Comparison of ENCODE assay signal across 10 cellular contexts in the genomic region with DNA sequence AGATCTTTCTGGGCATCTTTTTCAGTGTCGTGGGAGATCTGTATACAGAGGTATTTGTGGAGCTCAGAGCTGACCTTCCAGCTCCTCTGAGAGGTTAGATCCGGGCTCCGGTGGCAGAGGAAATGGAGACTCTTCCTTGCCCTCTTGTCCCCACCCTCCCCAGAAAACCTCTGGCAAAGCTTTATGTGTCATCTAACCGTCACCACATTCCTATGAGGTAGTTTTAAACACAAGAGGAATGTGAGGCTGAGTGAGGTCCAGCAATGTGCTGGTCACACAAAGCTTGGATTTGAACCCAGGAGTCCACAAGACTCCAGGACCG. TPM values are rescaled to one million over a fixed set of nuclear protein-coding genes. Genes with fewer than 3 reads are reported as not detected.
DNase-seq lines count a peak whose midpoint lies in the region; ATAC-seq and TF ChIP-seq lines count a peak whose summit lies in the region.
"Had no signal": no experiment of that assay in that cellular context is flagged by ENCODE, and none has a peak within 500 bp of the region (broad histone marks: within the 10 kb centered on the region; RNA-seq: fewer than 3 reads in every experiment).

No MANE protein-coding gene starts in this region.

- H3K27me3 ChIP-seq in iPS-15b (ENCODE audit: control insufficient read depth, insufficient read depth, low read length): peaks cover 25% of the 10 kb centered on the region
- peaks cover 0 to 10% (median 0%) of the 10 kb centered on the region in 3 donors for H3K27me3 ChIP-seq in stomach

- H3K36me3 Mint-ChIP-seq in T-helper 2 cell treated with Interferon-gamma antibody and Interleukin-4, amounts not matched to agents 5 μg/mL and 100 μg/mL, for 36 hours (ENCODE audit: low read depth): no peaks in the 10 kb centered on the region
- no peaks in the 10 kb centered on the region for H3K36me3 Mint-ChIP-seq in activated T-helper 1 cell treated with anti-CD3 and anti-CD28 coated beads, Interleukin-12 subunit alpha, Interleukin-12 subunit beta, Interleukin-2, Interleukin-4 antibody, amounts not matched to agents 30 ng/mL and 10 ng/mL and 1 ng/mL, durations not matched to agents 14 hours and 24 hours and 36 hours (ENCODE audit: low read depth)

- H3K4me1 ChIP-seq in iPS-15b (ENCODE audit: control insufficient read depth, insufficient read depth, low read length): no peaks in the 10 kb centered on the region
- peaks cover 10 to 20% (median 14%) of the 10 kb centered on the region in 4 donors for H3K4me1 ChIP-seq in stomach

- 42 to 63% (median 57%) methylated on average over 4 to 5 of the region's 5 CpGs for WGBS in stomach, 5 donors

- H3K27ac ChIP-seq in stomach: no peak overlapping the region
- H3K27ac ChIP-seq: lower lobe of right lung had no signal

- no peaks in the 10 kb centered on the region for H3K36me3 ChIP-seq in iPS-15b (ENCODE audit: control insufficient read depth, insufficient read depth, low read length)
- H3K36me3 ChIP-seq in stomach: no peaks in the 10 kb centered on the region
- H3K36me3 ChIP-seq: lower lobe of right lung had no signal

- peak overlapping the region; percentile 74 for H3K4me3 ChIP-seq in iPS-15b (ENCODE audit: low read depth, low read length)
- peak overlapping the region; percentile 28 to 39 (median 32) for H3K4me3 ChIP-seq in stomach

- peaks cover 14% of the 10 kb centered on the region for H3K4me1 Mint-ChIP-seq in T-helper 2 cell treated with Interferon-gamma antibody and Interleukin-4, amounts not matched to agents 5 μg/mL and 100 μg/mL, for 36 hours (ENCODE audit: low read depth)
- peaks cover 23% of the 10 kb centered on the region for H3K4me1 Mint-ChIP-seq in activated T-helper 1 cell treated with anti-CD3 and anti-CD28 coated beads, Interleukin-12 subunit alpha, Interleukin-12 subunit beta, Interleukin-2, Interleukin-4 antibody, amounts not matched to agents 30 ng/mL and 10 ng/mL and 1 ng/mL, durations not matched to agents 14 hours and 24 hours and 36 hours (ENCODE audit: low read depth)

- no peaks in the 10 kb centered on the region for H3K9me3 Mint-ChIP-seq in T-helper 2 cell treated with Interferon-gamma antibody and Interleukin-4, amounts not matched to agents 5 μg/mL and 100 μg/mL, for 36 hours
- no peaks in the 10 kb centered on the region for H3K9me3 Mint-ChIP-seq in activated T-helper 1 cell treated with anti-CD3 and anti-CD28 coated beads, Interleukin-12 subunit alpha, Interleukin-12 subunit beta, Interleukin-2, Interleukin-4 antibody, amounts not matched to agents 30 ng/mL and 10 ng/mL and 1 ng/mL, durations not matched to agents 14 hours and 24 hours and 36 hours

- TF ChIP-seq CTCF in stomach (IDR thresholded peaks at IDR 0.05): no peak

- peak overlapping the region; percentile 78 for H3K4me3 Mint-ChIP-seq in T-helper 2 cell treated with Interferon-gamma antibody and Interleukin-4, amounts not matched to agents 5 μg/mL and 100 μg/mL, for 36 hours
- peak overlapping the region; percentile 72 for H3K4me3 Mint-ChIP-seq in activated T-helper 1 cell treated with anti-CD3 and anti-CD28 coated beads, Interleukin-12 subunit alpha, Interleukin-12 subunit beta, Interleukin-2, Interleukin-4 antibody, amounts not matched to agents 30 ng/mL and 10 ng/mL and 1 ng/mL, durations not matched to agents 14 hours and 24 hours and 36 hours

- peak overlapping the region; percentile 12 for H3K9ac ChIP-seq in iPS-15b (ENCODE audit: low read depth, low read length)

- ATAC-seq in GM18873 (IDR thresholded peaks at IDR 0.05; ENCODE audit: low FRiP score, unreplicated experiment): no peak
- no peak for ATAC-seq in GM18870 (IDR thresholded peaks at IDR 0.05; ENCODE audit: unreplicated experiment)

- peaks cover 23% of the 10 kb centered on the region for H3K27me3 Mint-ChIP-seq in T-helper 2 cell treated with Interferon-gamma antibody and Interleukin-4, amounts not matched to agents 5 μg/mL and 100 μg/mL, for 36 hours (ENCODE audit: low read depth)
- H3K27me3 Mint-ChIP-seq in activated T-helper 1 cell treated with anti-CD3 and anti-CD28 coated beads, Interleukin-12 subunit alpha, Interleukin-12 subunit beta, Interleukin-2, Interleukin-4 antibody, amounts not matched to agents 30 ng/mL and 10 ng/mL and 1 ng/mL, durations not matched to agents 14 hours and 24 hours and 36 hours (ENCODE audit: insufficient read depth): peaks cover 25% of the 10 kb centered on the region

- intact Hi-C loops in activated T-helper 1 cell treated with anti-CD3 and anti-CD28 coated beads, Interleukin-12 subunit alpha, Interleukin-12 subunit beta, Interleukin-2, Interleukin-4 antibody, amounts not matched to agents 30 ng/mL and 10 ng/mL and 1 ng/mL, durations not matched to agents 14 hours and 24 hours and 36 hours (cut with micrococcal nuclease): loop anchor here (5.0 kb wide), 2 partner anchors 102 to 123 kb away; a partner anchor contains a TSS
- intact Hi-C loops in stomach (cut with DNase I; ENCODE audit: low total_unique reads): no loop called here

- no peak for DNase-seq in T-helper 2 cell treated with Interferon-gamma antibody and Interleukin-4, amounts not matched to agents 5 μg/mL and 100 μg/mL, for 36 hours (ENCODE audit: low spot score)
- no peak for DNase-seq in T-helper 2 cell
- DNase-seq in activated T-helper 1 cell treated with anti-CD3 and anti-CD28 coated beads, Interleukin-12 subunit alpha, Interleukin-12 subunit beta, Interleukin-2, Interleukin-4 antibody, amounts not matched to agents 30 ng/mL and 10 ng/mL and 1 ng/mL, durations not matched to agents 14 hours and 24 hours and 36 hours (ENCODE audit: low spot score): no peak
- no peak for DNase-seq in stomach
- DNase-seq in SK-N-DZ (ENCODE audit: low spot score): no peak
- DNase-seq: SIG-M5 had no signal

- TF ChIP-seq POLR2A in stomach (IDR thresholded peaks at IDR 0.05): no peak

- no peak overlapping the region for H3K27ac Mint-ChIP-seq in T-helper 2 cell treated with Interferon-gamma antibody and Interleukin-4, amounts not matched to agents 5 μg/mL and 100 μg/mL, for 36 hours
- H3K27ac Mint-ChIP-seq in activated T-helper 1 cell treated with anti-CD3 and anti-CD28 coated beads, Interleukin-12 subunit alpha, Interleukin-12 subunit beta, Interleukin-2, Interleukin-4 antibody, amounts not matched to agents 30 ng/mL and 10 ng/mL and 1 ng/mL, durations not matched to agents 14 hours and 24 hours and 36 hours: no peak overlapping the region

- no peak for TF ChIP-seq EP300 in stomach (IDR thresholded peaks at IDR 0.05)

- H3K9me3 ChIP-seq in iPS-15b (ENCODE audit: control insufficient read depth, insufficient read depth, low read length) (no peaks in the 10 kb centered on the region), stomach (no peaks in the 10 kb centered on the region)
- H3K9me3 ChIP-seq: lower lobe of right lung had no signal

RNA-seq across cellular contexts. Expression of a gene that starts 1.2 kb away (rescaled TPM):
- total RNA-seq in activated T-helper 1 cell treated with anti-CD3 and anti-CD28 coated beads, Interleukin-12 subunit alpha, Interleukin-12 subunit beta, Interleukin-2, Interleukin-4 antibody, amounts not matched to agents 30 ng/mL and 10 ng/mL and 1 ng/mL, durations not matched to agents 14 hours and 24 hours and 36 hours: 0.27 TPM in 1 of 2 replicates, not detected in the other
- total RNA-seq in stomach: 1 to 10 TPM in 1 of 5 donors, under 1 TPM in 1, not detected in 3; 0.37 to 4.8 TPM
- under 1 TPM in 1 of 3 donors, not detected in 2; 0.25 TPM for polyA plus RNA-seq in stomach
- polyA plus RNA-seq in SK-N-DZ (2014; cell fraction: cytosol; rRNA removed): not detected in 2 replicates
- not detected in 2 replicates for polyA plus RNA-seq in SK-N-DZ (2014; cell fraction: nucleus; rRNA removed)

RNA-seq across cellular contexts. Expression of a gene that starts 13.3 kb away (rescaled TPM):
- 0.18 TPM in 1 of 2 replicates, not detected in the other for total RNA-seq in activated T-helper 1 cell treated with anti-CD3 and anti-CD28 coated beads, Interleukin-12 subunit alpha, Interleukin-12 subunit beta, Interleukin-2, Interleukin-4 antibody, amounts not matched to agents 30 ng/mL and 10 ng/mL and 1 ng/mL, durations not matched to agents 14 hours and 24 hours and 36 hours
- total RNA-seq in stomach: 1 to 10 TPM in 3 of 5 donors, not detected in 2; 3.2 to 5.1 (median 3.5) TPM
- polyA plus RNA-seq in stomach: 1 to 10 TPM in 1 of 3 donors, under 1 TPM in 2; 0.13 to 2.1 (median 0.62) TPM
- polyA plus RNA-seq in SK-N-DZ (2014; cell fraction: cytosol; rRNA removed): 0.51 and 1.5 TPM in 2 replicates
- polyA plus RNA-seq in SK-N-DZ (2014; cell fraction: nucleus; rRNA removed): 0.33 and 1.3 TPM in 2 replicates
- total RNA-seq: lower lobe of right lung had no signal
